Comparison of ENCODE assay signal across 20 cellular contexts in genomic region chr5:39266442-39266841, GRCh38. TPM values are rescaled to one million over a fixed set of nuclear protein-coding genes. Genes with fewer than 3 reads are reported as not detected.
DNase-seq lines count a peak whose midpoint lies in the region; ATAC-seq and TF ChIP-seq lines count a peak whose summit lies in the region.
"Had no signal": no experiment of that assay in that cellular context is flagged by ENCODE, and none has a peak within 500 bp of the region (broad histone marks: within the 10 kb centered on the region; RNA-seq: fewer than 3 reads in every experiment).

No MANE protein-coding gene starts in this region.

- H3K9ac ChIP-seq in PC-3 (ENCODE audit: low read length) = no peak overlapping the region

- peaks cover 3% of the 10 kb centered on the region for H3K9me3 Mint-ChIP-seq in stimulated activated naive CD8-positive, alpha-beta T cell treated with anti-CD3 and anti-CD28 coated beads, Interleukin-15, Interleukin-2, amounts not matched to agents 100 ng/mL and 50 ng/mL, for 24 hours
- 0 out of 2 replicates have a peak, but pooled peaks cover 5% of the 10 kb centered on the region for H3K9me3 Mint-ChIP-seq in WTC11
- H3K9me3 Mint-ChIP-seq: stimulated activated memory B cell treated with anti-CD40 and anti-IgM and Interleukin-4, amounts not matched to agents 10 μg/mL and 1 μg/mL and 100 μg/mL, for 72 hours; T-cell; type B pancreatic cell had no signal

- peaks cover 15% of the 10 kb centered on the region for H3K4me1 Mint-ChIP-seq in stimulated activated naive CD8-positive, alpha-beta T cell treated with anti-CD3 and anti-CD28 coated beads, Interleukin-15, Interleukin-2, amounts not matched to agents 100 ng/mL and 50 ng/mL, for 24 hours (ENCODE audit: low read depth)
- H3K4me1 Mint-ChIP-seq in WTC11 = no peaks in the 10 kb centered on the region

- H3K4me2 ChIP-seq in PC-3 (ENCODE audit: low read length) = no peak overlapping the region

- no TSS peak for BruUV-seq in PC-3 (replicated peaks; lab: Mats Ljungman, UMichigan)

- no peaks in the 10 kb centered on the region for H3K27me3 ChIP-seq in PC-3 (ENCODE audit: low read length)
- no peaks in the 10 kb centered on the region for H3K27me3 ChIP-seq in aorta (ENCODE audit: control insufficient read depth in 1 of 2, insufficient read depth in 2 of 2, low read length in 1 of 2)
- no peaks in the 10 kb centered on the region for H3K27me3 ChIP-seq in psoas muscle (ENCODE audit: insufficient read depth in 3 of 3, low read length in 2 of 3)
- H3K27me3 ChIP-seq: Peyer's patch, sigmoid colon had no signal

- no peak overlapping the region for H2AFZ ChIP-seq in PC-3 (ENCODE audit: low read length)

- intact Hi-C loops in PC-3 (cut with micrococcal nuclease) = no loop called here
- intact Hi-C loops in aorta (cut with DNase I) = no loop called here
- intact Hi-C loops in psoas muscle (cut with DNase I) = no loop called here

- no peaks in the 10 kb centered on the region for H3K27me3 Mint-ChIP-seq in stimulated activated naive CD8-positive, alpha-beta T cell treated with anti-CD3 and anti-CD28 coated beads, Interleukin-15, Interleukin-2, amounts not matched to agents 100 ng/mL and 50 ng/mL, for 24 hours
- no peaks in the 10 kb centered on the region for H3K27me3 Mint-ChIP-seq in WTC11 (ENCODE audit: low read depth)
- H3K27me3 Mint-ChIP-seq: activated naive CD8-positive, alpha-beta T cell; stimulated activated memory B cell treated with anti-CD40 and anti-IgM and Interleukin-4, amounts not matched to agents 10 μg/mL and 1 μg/mL and 100 μg/mL, for 72 hours; T-cell; type B pancreatic cell had no signal

- H3K27ac ChIP-seq in PC-3 (ENCODE audit: low read length) = no peak overlapping the region
- no peak overlapping the region for H3K27ac ChIP-seq in aorta (ENCODE audit: low read depth in 1 of 2, low read length in 2 of 2)
- H3K27ac ChIP-seq in psoas muscle = no peak overlapping the region
- H3K27ac ChIP-seq: Peyer's patch, sigmoid colon had no signal

- peaks cover 7% of the 10 kb centered on the region; the same call in 1 of the 2 replicates for H3K4me1 ChIP-seq in PC-3 (ENCODE audit: insufficient read depth, low read length)
- no peaks in the 10 kb centered on the region for H3K4me1 ChIP-seq in aorta (ENCODE audit: control insufficient read depth in 1 of 2, insufficient read depth in 2 of 2, low read length in 2 of 2)
- H3K4me1 ChIP-seq in psoas muscle = no peaks in the 10 kb centered on the region
- H3K4me1 ChIP-seq: Peyer's patch, sigmoid colon had no signal

- DNase-seq in stimulated activated naive CD8-positive, alpha-beta T cell treated with anti-CD3 and anti-CD28 coated beads, Interleukin-15, Interleukin-2, amounts not matched to agents 100 U/mL and 50 U/mL, for 24 hours = no peak
- DNase-seq in PC-3 (peak; percentile 45), glomerular visceral epithelial cell (ENCODE audit: extremely low spot score) (peak; percentile 15), aorta (no peak), WTC11 (ENCODE audit: low spot score) (no peak), NCI-H69 (lab: John Stamatoyannopoulos, UW) (no peak), psoas muscle (no peak)
- DNase-seq: activated CD4-positive, alpha-beta T cell treated with anti-CD3 and anti-CD28 coated beads for 1 hour; effector CD4-positive, alpha-beta T cell; NCI-H1694; NCI-H510A; nucleus accumbens; Peyer's patch; sigmoid colon; T-cell had no signal

- H3F3A ChIP-seq in PC-3 (ENCODE audit: low read length, unreplicated experiment) = no peaks in the 10 kb centered on the region

- no peaks in the 10 kb centered on the region for H4K20me1 ChIP-seq in PC-3 (ENCODE audit: low read length)

- no peak for TF ChIP-seq CTCF in PC-3 (conservative IDR thresholded peaks at IDR 0.05; ENCODE audit: low read depth, low read length)
- no peak for TF ChIP-seq CTCF in WTC11 (IDR thresholded peaks at IDR 0.05)
- no peak for TF ChIP-seq CTCF in psoas muscle (IDR thresholded peaks at IDR 0.05)

- no peaks in the 10 kb centered on the region for H3K36me3 Mint-ChIP-seq in stimulated activated naive CD8-positive, alpha-beta T cell treated with anti-CD3 and anti-CD28 coated beads, Interleukin-15, Interleukin-2, amounts not matched to agents 100 ng/mL and 50 ng/mL, for 24 hours (ENCODE audit: low read depth)
- H3K36me3 Mint-ChIP-seq in WTC11 = no peaks in the 10 kb centered on the region
- H3K36me3 Mint-ChIP-seq: activated naive CD8-positive, alpha-beta T cell; stimulated activated memory B cell treated with anti-CD40 and anti-IgM and Interleukin-4, amounts not matched to agents 10 μg/mL and 1 μg/mL and 100 μg/mL, for 72 hours; T-cell; type B pancreatic cell had no signal

- POLR2A ChIA-PET in PC-3 (lab: Charles Lee; ENCODE audit: unreplicated experiment) = no interaction called here
- POLR2A ChIA-PET in WTC11 (lab: Charles Lee) = no interaction called here

- CTCF ChIA-PET in PC-3 (lab: Charles Lee) (no interaction called here), WTC11 (lab: Charles Lee) (no interaction called here)

- ATAC-seq in stimulated activated naive CD8-positive, alpha-beta T cell treated with anti-CD3 and anti-CD28 coated beads, Interleukin-15, Interleukin-2, amounts not matched to agents 100 U/mL and 50 U/mL, for 24 hours = no peak
- ATAC-seq in PC-3 = no peak
- ATAC-seq in aorta (ENCODE audit: low FRiP score) = peak; percentile 60
- no peak for ATAC-seq in WTC11
- no peak for ATAC-seq in psoas muscle
- ATAC-seq: stimulated activated memory B cell treated with anti-CD40 and anti-IgM and Interleukin-4, amounts not matched to agents 10 μg/mL and 1 μg/mL and 100 μg/mL, for 72 hours; T-cell had no signal

- H3K9me3 ChIP-seq in PC-3 (ENCODE audit: low read length) (no peaks in the 10 kb centered on the region), aorta (ENCODE audit: control insufficient read depth, low read length) (no peaks in the 10 kb centered on the region), psoas muscle (no peaks in the 10 kb centered on the region)
- H3K9me3 ChIP-seq: Peyer's patch, sigmoid colon had no signal

- H3K9me2 ChIP-seq in PC-3 (replicated peaks; ENCODE audit: low read length) = no peaks in the 10 kb centered on the region

- H3K79me2 ChIP-seq in PC-3 (ENCODE audit: low read length) = no peaks in the 10 kb centered on the region

- no peak overlapping the region for H3K4me3 Mint-ChIP-seq in stimulated activated naive CD8-positive, alpha-beta T cell treated with anti-CD3 and anti-CD28 coated beads, Interleukin-15, Interleukin-2, amounts not matched to agents 100 ng/mL and 50 ng/mL, for 24 hours
- no peak overlapping the region for H3K4me3 Mint-ChIP-seq in WTC11
- H3K4me3 Mint-ChIP-seq: activated naive CD8-positive, alpha-beta T cell; stimulated activated memory B cell treated with anti-CD40 and anti-IgM and Interleukin-4, amounts not matched to agents 10 μg/mL and 1 μg/mL and 100 μg/mL, for 72 hours; T-cell; type B pancreatic cell had no signal

- WGBS in aorta, 2 donors = 0% methylated on average over 2 of the region's 2 CpGs
- WGBS in psoas muscle, 3 donors = 0% methylated on average over 2 of the region's 2 CpGs

- H3K27ac Mint-ChIP-seq in stimulated activated naive CD8-positive, alpha-beta T cell treated with anti-CD3 and anti-CD28 coated beads, Interleukin-15, Interleukin-2, amounts not matched to agents 100 ng/mL and 50 ng/mL, for 24 hours = peak overlapping the region; percentile 33
- no peak overlapping the region for H3K27ac Mint-ChIP-seq in WTC11
- H3K27ac Mint-ChIP-seq: activated naive CD8-positive, alpha-beta T cell; stimulated activated memory B cell treated with anti-CD40 and anti-IgM and Interleukin-4, amounts not matched to agents 10 μg/mL and 1 μg/mL and 100 μg/mL, for 72 hours; T-cell; type B pancreatic cell had no signal

- H3K36me3 ChIP-seq in PC-3 (ENCODE audit: low read depth, low read length) (no peaks in the 10 kb centered on the region), aorta (ENCODE audit: control insufficient read depth in 1 of 2, insufficient read depth in 2 of 2, low read length in 1 of 2) (no peaks in the 10 kb centered on the region), psoas muscle (ENCODE audit: insufficient read depth in 1 of 2, low read depth in 1 of 2) (no peaks in the 10 kb centered on the region)
- H3K36me3 ChIP-seq: Peyer's patch, sigmoid colon had no signal

- H3K4me3 ChIP-seq in PC-3 (ENCODE audit: low read length) (no peak overlapping the region), aorta (ENCODE audit: low read length in 2 of 2) (no peak overlapping the region), psoas muscle (no peak overlapping the region)
- H3K4me3 ChIP-seq: Peyer's patch, sigmoid colon had no signal

TF ChIP-seq in WTC11, 78 proteins besides CTCF, POLR2A, EP300 and RAD21 (continues in another document):
- TF ChIP-seq MAX (CRISPR knock-in tag; IDR thresholded peaks at IDR 0.05) = no peak
- no peak for TF ChIP-seq E2F1 (CRISPR knock-in tag; IDR thresholded peaks at IDR 0.05)

RNA-seq across cellular contexts. Expression of gene FYB1, which starts 47.1 kb away (rescaled TPM):
- total RNA-seq in PC-3 (2014; rRNA removed) (0.81 and 1.1 TPM in 2 replicates), aorta (10 to 100 TPM; 16.3 to 45.8 TPM), WTC11 (2021) (0.27 to 0.71 TPM (median 0.52 TPM) in 3 replicates), psoas muscle (1 to 10 TPM; 1.3 to 3.2 (median 2.3) TPM)
- polyA plus RNA-seq in aorta (10 to 100 TPM in 1 of 2 donors, under 1 TPM in 1; 0.87 to 10.3 TPM), psoas muscle (under 1 TPM; 0.22 to 0.35 (median 0.25) TPM)
- total RNA-seq: lung microvascular endothelial cell had no signal

Comparison
In these comparisons a context has a peak if more than half of its experiments do, and no peak if none do; other contexts are left out.
1. DNase-seq: peak in PC-3 (single experiment) and glomerular visceral epithelial cell (single experiment); none in stimulated activated naive CD8-positive, alpha-beta T cell treated with anti-CD3 and anti-CD28 coated beads, Interleukin-15, Interleukin-2, amounts not matched to agents 100 U/mL and 50 U/mL, for 24 hours (single experiment), aorta (0 of 2), WTC11 (single experiment), NCI-H69 (single experiment) and psoas muscle (0 of 2).